Comparison of ENCODE assay signal across 1 cellular context in the genomic region with DNA sequence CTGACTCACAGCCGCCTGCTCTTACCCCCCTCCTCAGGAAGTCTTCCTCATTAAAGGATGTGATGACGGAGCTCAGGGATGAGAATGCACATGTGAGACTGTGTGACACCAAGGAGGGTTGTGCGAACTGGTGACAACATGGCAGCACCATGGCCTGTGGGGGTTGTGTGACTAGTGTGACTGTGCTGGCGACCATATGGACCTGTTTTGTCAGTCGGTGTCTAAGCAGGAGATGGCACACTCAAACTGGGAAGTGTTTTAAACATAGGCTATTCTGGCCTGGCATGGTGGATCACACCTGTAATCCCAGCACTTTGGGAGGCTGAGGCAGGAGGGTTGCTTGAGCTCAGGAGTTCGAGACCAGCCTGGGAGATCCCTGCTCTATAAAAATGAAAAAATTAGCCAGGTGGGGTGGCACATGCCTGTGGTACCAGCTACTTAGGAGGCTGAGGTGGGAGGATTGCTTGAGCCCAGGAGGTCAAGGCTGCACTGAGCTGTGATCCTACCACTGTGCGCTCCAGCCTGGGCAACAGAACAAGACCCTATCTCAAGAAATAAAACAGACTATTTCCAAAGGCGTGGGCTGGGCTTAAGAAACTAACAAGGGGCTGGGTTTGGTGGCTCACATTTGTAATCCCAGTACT.
TF ChIP-seq lines count a peak whose summit lies in the region.

No MANE protein-coding gene starts in this region.

TF ChIP-seq in GM12878, 131 proteins besides CTCF, POLR2A, EP300 and RAD21:
- TF ChIP-seq RUNX3 (IDR thresholded peaks at IDR 0.05; ENCODE audit: low read length) (no peak), GABPA (IDR thresholded peaks at IDR 0.05; ENCODE audit: low read depth) (no peak), BMI1 (IDR thresholded peaks at IDR 0.05; ENCODE audit: borderline replicate concordance) (no peak), SIN3A (IDR thresholded peaks at IDR 0.05; ENCODE audit: low read depth, low read length) (no peak), SRF (IDR thresholded peaks at IDR 0.05; ENCODE audit: low read depth in 2 of 2, low read length in 2 of 2) (no peak), WRNIP1 (IDR thresholded peaks at IDR 0.05; ENCODE audit: borderline replicate concordance, low read depth, low read length) (no peak), RELA (IDR thresholded peaks at IDR 0.05; ENCODE audit: borderline replicate concordance, partially characterized antibody) (no peak), NRF1 (conservative IDR thresholded peaks at IDR 0.05; ENCODE audit: low read depth, low read length) (no peak), FOXK2 (IDR thresholded peaks at IDR 0.05) (no peak)
- TF ChIP-seq, protein P1, sequence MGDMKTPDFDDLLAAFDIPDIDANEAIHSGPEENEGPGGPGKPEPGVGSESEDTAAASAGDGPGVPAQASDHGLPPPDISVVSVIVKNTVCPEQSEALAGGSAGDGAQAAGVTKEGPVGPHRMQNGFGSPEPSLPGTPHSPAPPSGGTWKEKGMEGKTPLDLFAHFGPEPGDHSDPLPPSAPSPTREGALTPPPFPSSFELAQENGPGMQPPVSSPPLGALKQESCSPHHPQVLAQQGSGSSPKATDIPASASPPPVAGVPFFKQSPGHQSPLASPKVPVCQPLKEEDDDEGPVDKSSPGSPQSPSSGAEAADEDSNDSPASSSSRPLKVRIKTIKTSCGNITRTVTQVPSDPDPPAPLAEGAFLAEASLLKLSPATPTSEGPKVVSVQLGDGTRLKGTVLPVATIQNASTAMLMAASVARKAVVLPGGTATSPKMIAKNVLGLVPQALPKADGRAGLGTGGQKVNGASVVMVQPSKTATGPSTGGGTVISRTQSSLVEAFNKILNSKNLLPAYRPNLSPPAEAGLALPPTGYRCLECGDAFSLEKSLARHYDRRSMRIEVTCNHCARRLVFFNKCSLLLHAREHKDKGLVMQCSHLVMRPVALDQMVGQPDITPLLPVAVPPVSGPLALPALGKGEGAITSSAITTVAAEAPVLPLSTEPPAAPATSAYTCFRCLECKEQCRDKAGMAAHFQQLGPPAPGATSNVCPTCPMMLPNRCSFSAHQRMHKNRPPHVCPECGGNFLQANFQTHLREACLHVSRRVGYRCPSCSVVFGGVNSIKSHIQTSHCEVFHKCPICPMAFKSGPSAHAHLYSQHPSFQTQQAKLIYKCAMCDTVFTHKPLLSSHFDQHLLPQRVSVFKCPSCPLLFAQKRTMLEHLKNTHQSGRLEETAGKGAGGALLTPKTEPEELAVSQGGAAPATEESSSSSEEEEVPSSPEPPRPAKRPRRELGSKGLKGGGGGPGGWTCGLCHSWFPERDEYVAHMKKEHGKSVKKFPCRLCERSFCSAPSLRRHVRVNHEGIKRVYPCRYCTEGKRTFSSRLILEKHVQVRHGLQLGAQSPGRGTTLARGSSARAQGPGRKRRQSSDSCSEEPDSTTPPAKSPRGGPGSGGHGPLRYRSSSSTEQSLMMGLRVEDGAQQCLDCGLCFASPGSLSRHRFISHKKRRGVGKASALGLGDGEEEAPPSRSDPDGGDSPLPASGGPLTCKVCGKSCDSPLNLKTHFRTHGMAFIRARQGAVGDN (IDR thresholded peaks at IDR 0.05), result no peak
- TF ChIP-seq, protein P2, sequence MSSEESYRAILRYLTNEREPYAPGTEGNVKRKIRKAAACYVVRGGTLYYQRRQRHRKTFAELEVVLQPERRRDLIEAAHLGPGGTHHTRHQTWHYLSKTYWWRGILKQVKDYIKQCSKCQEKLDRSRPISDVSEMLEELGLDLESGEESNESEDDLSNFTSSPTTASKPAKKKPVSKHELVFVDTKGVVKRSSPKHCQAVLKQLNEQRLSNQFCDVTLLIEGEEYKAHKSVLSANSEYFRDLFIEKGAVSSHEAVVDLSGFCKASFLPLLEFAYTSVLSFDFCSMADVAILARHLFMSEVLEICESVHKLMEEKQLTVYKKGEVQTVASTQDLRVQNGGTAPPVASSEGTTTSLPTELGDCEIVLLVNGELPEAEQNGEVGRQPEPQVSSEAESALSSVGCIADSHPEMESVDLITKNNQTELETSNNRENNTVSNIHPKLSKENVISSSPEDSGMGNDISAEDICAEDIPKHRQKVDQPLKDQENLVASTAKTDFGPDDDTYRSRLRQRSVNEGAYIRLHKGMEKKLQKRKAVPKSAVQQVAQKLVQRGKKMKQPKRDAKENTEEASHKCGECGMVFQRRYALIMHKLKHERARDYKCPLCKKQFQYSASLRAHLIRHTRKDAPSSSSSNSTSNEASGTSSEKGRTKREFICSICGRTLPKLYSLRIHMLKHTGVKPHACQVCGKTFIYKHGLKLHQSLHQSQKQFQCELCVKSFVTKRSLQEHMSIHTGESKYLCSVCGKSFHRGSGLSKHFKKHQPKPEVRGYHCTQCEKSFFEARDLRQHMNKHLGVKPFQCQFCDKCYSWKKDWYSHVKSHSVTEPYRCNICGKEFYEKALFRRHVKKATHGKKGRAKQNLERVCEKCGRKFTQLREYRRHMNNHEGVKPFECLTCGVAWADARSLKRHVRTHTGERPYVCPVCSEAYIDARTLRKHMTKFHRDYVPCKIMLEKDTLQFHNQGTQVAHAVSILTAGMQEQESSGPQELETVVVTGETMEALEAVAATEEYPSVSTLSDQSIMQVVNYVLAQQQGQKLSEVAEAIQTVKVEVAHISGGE (CRISPR knock-in tag; IDR thresholded peaks at IDR 0.05), result no peak
TF ChIP-seq in GM12878: peak in this region for 0.
